ENCODE assay signal across 8 cellular contexts in the genomic region with DNA sequence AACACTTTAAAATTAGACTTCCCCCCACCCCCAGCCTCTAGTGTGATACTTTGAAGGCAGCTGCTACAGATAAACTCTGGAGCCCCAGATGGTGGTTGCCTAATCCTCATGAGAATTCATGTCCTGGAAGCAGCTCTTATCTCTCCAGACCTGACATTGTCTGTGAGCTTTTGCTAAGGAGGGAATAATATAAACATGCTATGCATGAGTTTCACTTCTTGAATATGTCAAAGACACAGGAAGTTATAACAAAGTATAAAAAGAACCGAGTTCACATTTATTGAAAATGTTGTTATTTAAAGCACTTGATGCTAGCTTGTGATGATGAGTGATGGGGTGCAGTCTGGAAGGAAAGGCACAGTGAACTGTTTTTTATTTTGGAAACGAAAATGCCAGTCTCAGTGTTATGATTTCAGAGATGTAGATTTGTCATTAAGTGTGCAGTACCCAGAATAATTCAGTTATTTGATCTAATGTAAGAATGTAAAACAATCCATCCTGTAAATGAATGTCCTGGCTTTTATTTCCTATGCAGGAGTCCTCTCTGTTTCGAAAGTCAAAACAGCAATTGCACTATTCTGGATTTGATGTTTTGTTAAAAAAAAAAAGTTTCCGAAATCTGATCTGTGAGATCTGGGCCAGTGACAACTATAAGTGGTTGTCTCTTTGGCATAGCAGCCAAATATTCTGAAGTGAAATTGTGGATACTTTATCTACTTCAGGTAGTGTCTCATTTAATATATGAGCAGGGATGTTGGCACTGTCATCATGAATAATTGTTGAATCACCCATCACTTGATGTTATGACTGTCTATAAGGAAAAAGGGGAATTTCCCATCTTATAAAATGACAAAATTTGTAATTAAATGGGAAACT.
A peak's percentile ranks its signal among the peaks of the same experiment; 100 is the strongest.
DNase-seq lines count a peak whose midpoint lies in the region; ATAC-seq and TF ChIP-seq lines count a peak whose summit lies in the region.

No MANE protein-coding gene starts in this region.

- H3K4me1 ChIP-seq in BLaER1 treated with 17β-estradiol and CSF1 and Interleukin-3, amounts not matched to agents 10 nM and 100 nM, result peaks cover 58 to 96% (median 87%) of the 10 kb centered on the region in 10 experiments
- H3K4me1 ChIP-seq in naive thymus-derived CD4-positive, alpha-beta T cell (ENCODE audit: control insufficient read depth in 2 of 2, insufficient read depth in 2 of 2, low read length in 2 of 2), result peaks cover 0 to 19% of the 10 kb centered on the region in 2 donors

- H3K36me3 ChIP-seq in BLaER1 treated with 17β-estradiol and CSF1 and Interleukin-3, amounts not matched to agents 10 nM and 100 nM, result peaks cover 0 to 51% (median 20%) of the 10 kb centered on the region in 11 experiments; a peak in 15 of 22 replicates
- no peaks in the 10 kb centered on the region; the same call in 1 of the 2 replicates for H3K36me3 ChIP-seq in WERI-Rb-1
- no peaks in the 10 kb centered on the region for H3K36me3 ChIP-seq in naive thymus-derived CD4-positive, alpha-beta T cell (ENCODE audit: control insufficient read depth in 2 of 3, insufficient read depth in 3 of 3, low read length in 3 of 3)

- peaks cover 39 to 68% (median 59%) of the 10 kb centered on the region in 7 donors for H3K4me1 Mint-ChIP-seq in naive thymus-derived CD4-positive, alpha-beta T cell

- DNase-seq in KBM-7, result peak; percentile 90
- peak; percentile 84 for DNase-seq in WERI-Rb-1
- peak in 4 of 9 donors; percentile 5 to 17 (median 14) for DNase-seq in naive thymus-derived CD4-positive, alpha-beta T cell
- DNase-seq in stimulated activated CD4-positive, alpha-beta T cell treated with anti-CD3 and anti-CD28 coated beads, Interleukin-4, amount 100 ng/mL, for 4 hours, result no peak
- no peak for DNase-seq in NCI-H1417 (lab: John Stamatoyannopoulos, UW)
- no peak for DNase-seq in activated CD4-positive, alpha-beta T cell treated with anti-CD3 and anti-CD28 coated beads for 4 hours

- peak overlapping the region; percentile 76 to 94 (median 82) for H3K4me2 ChIP-seq in BLaER1 treated with 17β-estradiol and CSF1 and Interleukin-3, amounts not matched to agents 10 nM and 100 nM

- peak overlapping the region in 9 of 10 experiments; percentile 21 to 48 (median 35); a peak in 15 of 20 replicates for H3K4me3 ChIP-seq in BLaER1 treated with 17β-estradiol and CSF1 and Interleukin-3, amounts not matched to agents 10 nM and 100 nM
- H3K4me3 ChIP-seq in WERI-Rb-1 (ENCODE audit: low read depth, low read length), result 0 out of 2 replicates have a peak overlapping the region, but pooled peaks have one; percentile 1
- H3K4me3 ChIP-seq in naive thymus-derived CD4-positive, alpha-beta T cell (ENCODE audit: low read length), result no peak overlapping the region

- H3K36me3 Mint-ChIP-seq in naive thymus-derived CD4-positive, alpha-beta T cell, result peaks cover 9 to 56% (median 40%) of the 10 kb centered on the region in 5 donors

- CTCF ChIA-PET in naive thymus-derived CD4-positive, alpha-beta T cell (lab: Charles Lee), result interaction anchor here (0.6 kb wide), 1 partner anchor 107 kb away, joined by 5 read pairs; no protein-coding TSS in a partner anchor

- peak overlapping the region; percentile 27 to 94 (median 87); a peak in 21 of 22 replicates for H3K27ac ChIP-seq in BLaER1 treated with 17β-estradiol and CSF1 and Interleukin-3, amounts not matched to agents 10 nM and 100 nM
- H3K27ac ChIP-seq in WERI-Rb-1, result peak overlapping the region; percentile 73
- peak overlapping the region; percentile 22 for H3K27ac ChIP-seq in naive thymus-derived CD4-positive, alpha-beta T cell (ENCODE audit: low read depth, low read length)

- intact Hi-C loops in naive thymus-derived CD4-positive, alpha-beta T cell (cut with micrococcal nuclease), result loop anchor here (2.0 to 10.0 kb wide), 5 partner anchors 13 to 120 kb away; a partner anchor contains a TSS

- peak overlapping the region in 7 of 9 donors; percentile 2 to 93 (median 49) for H3K27ac Mint-ChIP-seq in naive thymus-derived CD4-positive, alpha-beta T cell

- no peaks in the 10 kb centered on the region for H3K27me3 Mint-ChIP-seq in naive thymus-derived CD4-positive, alpha-beta T cell

- H3K9ac ChIP-seq in BLaER1 treated with 17β-estradiol and CSF1 and Interleukin-3, amounts not matched to agents 10 nM and 100 nM, result peak overlapping the region in 10 of 11 experiments; percentile 38 to 84 (median 74); a peak in 20 of 22 replicates

- in situ Hi-C loops in KBM-7 (cut with MboI; ENCODE audit: low pct_unique_long_range_greater_than_20kb, low sequenced_read_pairs), result no loop called here

- no peak for TF ChIP-seq CTCF in WERI-Rb-1 (IDR thresholded peaks at IDR 0.05; ENCODE audit: low read depth, low read length)

- peak overlapping the region in 9 of 10 donors; percentile 12 to 72 (median 46) for H3K4me3 Mint-ChIP-seq in naive thymus-derived CD4-positive, alpha-beta T cell

- H3K9me3 ChIP-seq in BLaER1 treated with 17β-estradiol and CSF1 and Interleukin-3, amounts not matched to agents 10 nM and 100 nM (replicated peaks in 1 of 11), result peaks cover 0 to 8% (median 0%) of the 10 kb centered on the region in 11 experiments; a peak in 8 of 22 replicates
- H3K9me3 ChIP-seq in WERI-Rb-1 (ENCODE audit: severe bottlenecking), result no peaks in the 10 kb centered on the region
- H3K9me3 ChIP-seq in naive thymus-derived CD4-positive, alpha-beta T cell (ENCODE audit: control insufficient read depth in 2 of 3, low read length in 3 of 3), result no peaks in the 10 kb centered on the region

- ATAC-seq in GM19328 (IDR thresholded peaks at IDR 0.05; ENCODE audit: unreplicated experiment), result peak; percentile 39
- ATAC-seq in naive thymus-derived CD4-positive, alpha-beta T cell, result peak; percentile 58

- POLR2A ChIA-PET in naive thymus-derived CD4-positive, alpha-beta T cell (lab: Charles Lee), result interaction anchor here (1.3 to 1.5 kb wide), 2 partner anchors 30 to 51 kb away, joined by 3 to 4 read pairs; no protein-coding TSS in a partner anchor

- H4K20me1 ChIP-seq in BLaER1 treated with 17β-estradiol and CSF1 and Interleukin-3, amounts not matched to agents 10 nM and 100 nM, result peaks cover 0 to 56% (median 0%) of the 10 kb centered on the region in 11 experiments; a peak in 3 of 22 replicates

- H3K27me3 ChIP-seq in BLaER1 treated with 17β-estradiol and CSF1 and Interleukin-3, amounts not matched to agents 10 nM and 100 nM, result peaks cover 0 to 9% (median 0%) of the 10 kb centered on the region in 11 experiments; a peak in 1 of 22 replicates
- no peaks in the 10 kb centered on the region for H3K27me3 ChIP-seq in WERI-Rb-1 (ENCODE audit: insufficient read depth, low read depth, severe bottlenecking)
- H3K27me3 ChIP-seq in naive thymus-derived CD4-positive, alpha-beta T cell (ENCODE audit: control insufficient read depth in 2 of 2, insufficient read depth in 2 of 2, low read length in 2 of 2), result no peaks in the 10 kb centered on the region

- H3K9me3 Mint-ChIP-seq in naive thymus-derived CD4-positive, alpha-beta T cell, result peaks cover 0 to 2% (median 0%) of the 10 kb centered on the region in 11 donors

Comparison
In these comparisons a context has a peak if more than half of its experiments do, and no peak if none do; other contexts are left out.
1. H3K27ac ChIP-seq: peak in every context shown above with its lines; median percentile 87 in BLaER1 treated with 17β-estradiol and CSF1 and Interleukin-3, amounts not matched to agents 10 nM and 100 nM; 73 in WERI-Rb-1; 22 in naive thymus-derived CD4-positive, alpha-beta T cell.
2. DNase-seq: peak in KBM-7 (single experiment) and WERI-Rb-1 (single experiment); none in stimulated activated CD4-positive, alpha-beta T cell treated with anti-CD3 and anti-CD28 coated beads, Interleukin-4, amount 100 ng/mL, for 4 hours (0 of 2), NCI-H1417 (0 of 3) and activated CD4-positive, alpha-beta T cell treated with anti-CD3 and anti-CD28 coated beads for 4 hours (0 of 2).